ENCODE assay signal across 24 cellular contexts in genomic region chr11:119249671-119250010, GRCh38. TPM values are rescaled to one million over a fixed set of nuclear protein-coding genes. Genes with fewer than 3 reads are reported as not detected.
A peak's percentile ranks its signal among the peaks of the same experiment; 100 is the strongest.
DNase-seq lines count a peak whose midpoint lies in the region; ATAC-seq and TF ChIP-seq lines count a peak whose summit lies in the region.
"Had no signal": no experiment of that assay in that cellular context is flagged by ENCODE, and none has a peak within 500 bp of the region (broad histone marks: within the 10 kb centered on the region; RNA-seq: fewer than 3 reads in every experiment).

No MANE protein-coding gene starts in this region.

- no peak overlapping the region for H3K4me3 Mint-ChIP-seq in activated CD4-positive, alpha-beta T cell treated with anti-CD3 and anti-CD28 coated beads for 36 hours
- H3K4me3 Mint-ChIP-seq in T-helper 17 cell = no peak overlapping the region
- H3K4me3 Mint-ChIP-seq: activated CD4-positive, alpha-beta memory T cell treated with anti-CD3 and anti-CD28 coated beads, Interleukin-2, amount 10 ng/mL, durations not matched to agents 7 days and 5 days; activated T-helper 1 cell treated with anti-CD3 and anti-CD28 coated beads, Interleukin-12 subunit alpha, Interleukin-12 subunit beta, Interleukin-2, Interleukin-4 antibody, amounts not matched to agents 30 ng/mL and 10 ng/mL and 1 ng/mL, durations not matched to agents 14 hours and 24 hours and 36 hours; memory B cell had no signal

- POLR2A ChIA-PET in activated CD4-positive, alpha-beta T cell treated with anti-CD3 and anti-CD28 coated beads for 36 hours (lab: Charles Lee) = interaction anchor here (0.8 kb wide), 1 partner anchor 336 kb away, joined by 3 read pairs; no protein-coding TSS in a partner anchor

- H3K36me3 ChIP-seq in gastroesophageal sphincter (peaks cover 0 to 5% of the 10 kb centered on the region in 2 donors), ovary (no peaks in the 10 kb centered on the region)
- H3K36me3 ChIP-seq: right atrium auricular region, suprapubic skin had no signal

- ATAC-seq in activated CD4-positive, alpha-beta T cell treated with anti-CD3 and anti-CD28 coated beads for 36 hours = peak; percentile 27
- ATAC-seq in T-helper 17 cell (no peak), gastroesophageal sphincter (no peak)
- ATAC-seq: HepG2; naive thymus-derived CD4-positive, alpha-beta T cell had no signal

- H3K36me3 Mint-ChIP-seq in activated CD4-positive, alpha-beta T cell treated with anti-CD3 and anti-CD28 coated beads for 36 hours (ENCODE audit: low read depth) = peaks cover 11% of the 10 kb centered on the region
- H3K36me3 Mint-ChIP-seq in T-helper 17 cell (ENCODE audit: low read depth) = no peaks in the 10 kb centered on the region

- no peaks in the 10 kb centered on the region for H3K27me3 ChIP-seq in gastroesophageal sphincter
- no peaks in the 10 kb centered on the region for H3K27me3 ChIP-seq in ovary
- H3K27me3 ChIP-seq: dorsolateral prefrontal cortex, right atrium auricular region, suprapubic skin had no signal

- H3K27ac ChIP-seq in gastroesophageal sphincter = peak overlapping the region; percentile 10 to 60 (median 31)
- no peak overlapping the region for H3K27ac ChIP-seq in ovary
- H3K27ac ChIP-seq: dorsolateral prefrontal cortex, right atrium auricular region, suprapubic skin had no signal

- no peak for TF ChIP-seq EP300 in gastroesophageal sphincter (IDR thresholded peaks at IDR 0.05)
- TF ChIP-seq EP300 in ovary (IDR thresholded peaks at IDR 0.05) = no peak

- intact Hi-C loops in activated CD4-positive, alpha-beta T cell treated with anti-CD3 and anti-CD28 coated beads for 36 hours (cut with DNase I, micrococcal nuclease) = no loop called here
- intact Hi-C loops in ovary (cut with DNase I) = no loop called here

- peaks cover 48% of the 10 kb centered on the region for H3K4me1 Mint-ChIP-seq in activated CD4-positive, alpha-beta T cell treated with anti-CD3 and anti-CD28 coated beads for 36 hours
- peaks cover 14% of the 10 kb centered on the region for H3K4me1 Mint-ChIP-seq in T-helper 17 cell

- H3K9me3 Mint-ChIP-seq in activated CD4-positive, alpha-beta T cell treated with anti-CD3 and anti-CD28 coated beads for 36 hours (ENCODE audit: low read depth) = no peaks in the 10 kb centered on the region
- H3K9me3 Mint-ChIP-seq: activated CD4-positive, alpha-beta memory T cell treated with anti-CD3 and anti-CD28 coated beads, Interleukin-2, amount 10 ng/mL, durations not matched to agents 7 days and 5 days; activated T-helper 1 cell treated with anti-CD3 and anti-CD28 coated beads, Interleukin-12 subunit alpha, Interleukin-12 subunit beta, Interleukin-2, Interleukin-4 antibody, amounts not matched to agents 30 ng/mL and 10 ng/mL and 1 ng/mL, durations not matched to agents 14 hours and 24 hours and 36 hours; memory B cell; naive thymus-derived CD4-positive, alpha-beta T cell had no signal

- WGBS in gastroesophageal sphincter (ENCODE audit: low coverage in 1 of 2), 2 donors = 36 to 67% methylated on average over 1 of the region's 1 CpG
- WGBS in ovary, 3 donors = 65 to 84% (median 69%) methylated on average over 1 of the region's 1 CpG

- CTCF ChIA-PET in activated CD4-positive, alpha-beta T cell treated with anti-CD3 and anti-CD28 coated beads for 36 hours (lab: Charles Lee) = interaction anchor here (0.5 to 1.7 kb wide), 4 partner anchors 14 to 492 kb away, joined by 3 to 8 read pairs (median 4); no protein-coding TSS in a partner anchor

- no peak for DNase-seq in activated CD4-positive, alpha-beta T cell treated with anti-CD3 and anti-CD28 coated beads for 36 hours
- no peak for DNase-seq in activated CD4-positive, alpha-beta T cell treated with anti-CD3 and anti-CD28 coated beads for 48 hours
- DNase-seq in Daoy (ENCODE audit: low read depth) = peak; percentile 7
- DNase-seq in T-helper 17 cell = no peak
- no peak for DNase-seq in UCSD-AML1 (lab: John Stamatoyannopoulos, UW; ENCODE audit: unreplicated experiment)
- DNase-seq in NCI-H1930 (lab: John Stamatoyannopoulos, UW) = no peak
- no peak for DNase-seq in ovary
- DNase-seq: activated CD4-positive, alpha-beta memory T cell treated with anti-CD3 and anti-CD28 coated beads, Interleukin-2, amount 10 ng/mL, durations not matched to agents 7 days and 5 days; central memory CD4-positive, alpha-beta T cell; dorsolateral prefrontal cortex; erythroblast; kidney; naive thymus-derived CD4-positive, alpha-beta T cell; NCI-H1105 treated with DMSO at 0.1 percent for 48 hours; NCI-H524 treated with DMSO at 0.1 percent for 48 hours; stimulated activated CD8-positive, alpha-beta memory T cell treated with anti-CD3 and anti-CD28 coated beads, Interleukin-4, amount 100 ng/mL, for 48 hours; SW 1271 had no signal

- H3K27ac Mint-ChIP-seq in activated CD4-positive, alpha-beta T cell treated with anti-CD3 and anti-CD28 coated beads for 36 hours = peak overlapping the region; percentile 61
- peak overlapping the region; percentile 73 for H3K27ac Mint-ChIP-seq in T-helper 17 cell
- H3K27ac Mint-ChIP-seq: activated CD4-positive, alpha-beta memory T cell treated with anti-CD3 and anti-CD28 coated beads, Interleukin-2, amount 10 ng/mL, durations not matched to agents 7 days and 5 days; B cell; memory B cell had no signal

- H3K27me3 Mint-ChIP-seq in activated CD4-positive, alpha-beta T cell treated with anti-CD3 and anti-CD28 coated beads for 36 hours = no peaks in the 10 kb centered on the region
- no peaks in the 10 kb centered on the region for H3K27me3 Mint-ChIP-seq in T-helper 17 cell
- H3K27me3 Mint-ChIP-seq: activated CD4-positive, alpha-beta memory T cell treated with anti-CD3 and anti-CD28 coated beads, Interleukin-2, amount 10 ng/mL, durations not matched to agents 7 days and 5 days; B cell; memory B cell; naive thymus-derived CD4-positive, alpha-beta T cell had no signal

- TF ChIP-seq CTCF in gastroesophageal sphincter (IDR thresholded peaks at IDR 0.05) (no peak), ovary (IDR thresholded peaks at IDR 0.05) (no peak)

- H3K4me3 ChIP-seq in gastroesophageal sphincter = no peak overlapping the region
- H3K4me3 ChIP-seq in ovary = no peak overlapping the region
- H3K4me3 ChIP-seq: dorsolateral prefrontal cortex, right atrium auricular region, suprapubic skin had no signal

- H3K4me1 ChIP-seq in gastroesophageal sphincter (peaks cover 0 to 30% (median 10%) of the 10 kb centered on the region in 3 donors), ovary (ENCODE audit: insufficient read depth) (no peaks in the 10 kb centered on the region)
- H3K4me1 ChIP-seq: right atrium auricular region, suprapubic skin had no signal

- TF ChIP-seq POLR2A in gastroesophageal sphincter (IDR thresholded peaks at IDR 0.05) = no peak
- no peak for TF ChIP-seq POLR2A in ovary (IDR thresholded peaks at IDR 0.05)

- H3K9me3 ChIP-seq in T-helper 17 cell (ENCODE audit: control insufficient read depth, low read length, poor library complexity, severe bottlenecking) = no peaks in the 10 kb centered on the region
- H3K9me3 ChIP-seq in gastroesophageal sphincter = no peaks in the 10 kb centered on the region
- no peaks in the 10 kb centered on the region for H3K9me3 ChIP-seq in ovary
- H3K9me3 ChIP-seq: right atrium auricular region, suprapubic skin had no signal

RNA-seq across cellular contexts. Expression of gene CBL, which starts 43.5 kb away (rescaled TPM):
- total RNA-seq in activated CD4-positive, alpha-beta T cell treated with anti-CD3 and anti-CD28 coated beads for 36 hours = 10 to 100 TPM; 29.3 to 33.2 TPM
- total RNA-seq in Daoy (2014; rRNA removed; shearing (Covaris generic)) = 7.3 and 11.1 TPM in 2 replicates
- 10 to 100 TPM; 36.1 to 41.9 TPM for total RNA-seq in T-helper 17 cell
- 10 to 100 TPM; 20.2 to 29.2 (median 25.1) TPM for total RNA-seq in gastroesophageal sphincter
- 10 to 100 TPM in 5 of 7 donors, 1 to 10 TPM in 2; 7.6 to 17.9 (median 13.4) TPM for total RNA-seq in ovary
- polyA plus RNA-seq in ovary = 10 to 100 TPM in 1 of 2 donors, 1 to 10 TPM in 1; 3.6 to 12.3 TPM

Comparison
In these comparisons a context has a peak if more than half of its experiments do, and no peak if none do; other contexts are left out.
1. H3K27ac ChIP-seq: peak in gastroesophageal sphincter (4 of 4); none in ovary (0 of 2).